ENCODE assay signal across 8 cellular contexts in the genomic region with DNA sequence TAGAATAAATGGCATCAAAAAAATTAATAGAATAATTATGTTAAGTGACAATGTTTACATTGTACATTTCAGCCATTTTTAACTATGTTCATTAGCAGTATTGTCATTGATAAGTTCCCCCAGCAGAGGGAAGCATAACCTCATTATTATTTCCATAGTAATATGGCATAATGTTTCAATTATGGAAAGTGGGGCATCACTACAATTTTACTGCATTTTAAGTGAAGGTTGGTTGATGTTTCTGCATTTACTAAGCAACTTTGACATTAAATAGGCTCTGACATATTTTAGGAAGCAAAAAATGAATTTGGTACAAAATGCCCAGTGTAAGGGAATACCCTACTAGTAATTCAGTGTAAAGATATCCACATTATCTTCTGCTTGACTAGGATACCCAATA.
DNase-seq lines count a peak whose midpoint lies in the region; ATAC-seq and TF ChIP-seq lines count a peak whose summit lies in the region.

No MANE protein-coding gene starts in this region.

- DNase-seq in cardiac muscle cell (ENCODE audit: low read depth in 1 of 2, low spot score in 1 of 2) = peak; percentile 58 to 60
- no peak for DNase-seq in Right ventricle myocardium inferior (ENCODE audit: missing footprints)
- peak; percentile 42 for DNase-seq in KBM-7
- peak; percentile 45 for DNase-seq in SK-N-MC (ENCODE audit: low read depth, low spot score)
- DNase-seq in foreskin keratinocyte = no peak
- DNase-seq in smooth muscle cell (lab: John Stamatoyannopoulos, UW; ENCODE audit: unreplicated experiment) = no peak
- no peak for DNase-seq in T-helper 9 cell

- no peaks in the 10 kb centered on the region for H4K20me1 ChIP-seq in smooth muscle cell (ENCODE audit: low read depth)

- no peak overlapping the region for H3K9ac ChIP-seq in SK-N-MC (ENCODE audit: insufficient read length)
- no peak overlapping the region for H3K9ac ChIP-seq in smooth muscle cell (ENCODE audit: low read depth)

- TF ChIP-seq CTCF in cardiac muscle cell (IDR thresholded peaks at IDR 0.05; ENCODE audit: low read depth, low read length) (peak; percentile 49), foreskin keratinocyte (conservative IDR thresholded peaks at IDR 0.05) (peak; percentile 80), smooth muscle cell (IDR thresholded peaks at IDR 0.05; ENCODE audit: borderline replicate concordance, insufficient read depth, poor library complexity, severe bottlenecking) (peak; percentile 78)

- H3K4me1 ChIP-seq in cardiac muscle cell (ENCODE audit: low read depth) (no peaks in the 10 kb centered on the region), foreskin keratinocyte (no peaks in the 10 kb centered on the region), smooth muscle cell (ENCODE audit: low read depth) (no peaks in the 10 kb centered on the region)

- ATAC-seq in Right ventricle myocardium inferior (no peak), GM21825 (IDR thresholded peaks at IDR 0.05; ENCODE audit: unreplicated experiment) (peak; percentile 86), foreskin keratinocyte (peak; percentile 62)

- no peak overlapping the region for H3K27ac ChIP-seq in cardiac muscle cell
- H3K27ac ChIP-seq in SK-N-MC = no peak overlapping the region
- H3K27ac ChIP-seq in foreskin keratinocyte = peak overlapping the region; percentile 22
- no peak overlapping the region for H3K27ac ChIP-seq in smooth muscle cell (ENCODE audit: low read depth)

- in situ Hi-C loops in KBM-7 (cut with MboI; ENCODE audit: low pct_unique_long_range_greater_than_20kb, low sequenced_read_pairs) = no loop called here

- no peak overlapping the region for H3K4me2 ChIP-seq in smooth muscle cell

- H3K4me3 ChIP-seq in cardiac muscle cell (no peak overlapping the region), SK-N-MC (no peak overlapping the region), smooth muscle cell (no peak overlapping the region)

- no peaks in the 10 kb centered on the region for H3F3A ChIP-seq in smooth muscle cell (ENCODE audit: low read depth)

- H3K27me3 ChIP-seq in cardiac muscle cell = no peaks in the 10 kb centered on the region
- H3K27me3 ChIP-seq in foreskin keratinocyte = no peaks in the 10 kb centered on the region
- no peaks in the 10 kb centered on the region for H3K27me3 ChIP-seq in smooth muscle cell (ENCODE audit: low read depth)

- H3K79me2 ChIP-seq in smooth muscle cell (ENCODE audit: low read depth) = no peaks in the 10 kb centered on the region

- intact Hi-C loops in Right ventricle myocardium inferior (cut with DNase I) = loop anchor here (2.0 to 5.0 kb wide), 2 partner anchors 212 to 1051 kb away; no protein-coding TSS in a partner anchor

- no peak overlapping the region for H2AFZ ChIP-seq in smooth muscle cell (ENCODE audit: low read depth)

- H3K9me3 ChIP-seq in cardiac muscle cell (ENCODE audit: low read depth) (no peaks in the 10 kb centered on the region), SK-N-MC (ENCODE audit: low read depth, low read length) (no peaks in the 10 kb centered on the region), smooth muscle cell (replicated peaks; ENCODE audit: low read depth) (no peaks in the 10 kb centered on the region)

- H3K36me3 ChIP-seq in cardiac muscle cell (peaks cover 14% of the 10 kb centered on the region), SK-N-MC (ENCODE audit: insufficient read depth, low read length) (no peaks in the 10 kb centered on the region), smooth muscle cell (ENCODE audit: low read depth) (no peaks in the 10 kb centered on the region)

Comparison
In these comparisons a context has a peak if more than half of its experiments do, and no peak if none do; other contexts are left out.
1. DNase-seq: peak in cardiac muscle cell (2 of 2), KBM-7 (single experiment) and SK-N-MC (single experiment); none in Right ventricle myocardium inferior (single experiment), foreskin keratinocyte (0 of 2), smooth muscle cell (single experiment) and T-helper 9 cell (single experiment).
2. Peak in every context shown above with its lines, with median percentiles within 50 percentile points of each other: CTCF ChIP-seq.